ENCODE assay signal across 16 cellular contexts in genomic region chr7:1248459-1249131, GRCh38. TPM values are rescaled to one million over a fixed set of nuclear protein-coding genes. Genes with fewer than 3 reads are reported as not detected.
DNase-seq lines count a peak whose midpoint lies in the region; ATAC-seq and TF ChIP-seq lines count a peak whose summit lies in the region.
"Had no signal": no experiment of that assay in that cellular context is flagged by ENCODE, and none has a peak within 500 bp of the region (broad histone marks: within the 10 kb centered on the region; RNA-seq: fewer than 3 reads in every experiment).

No MANE protein-coding gene starts in this region.

- H3K9me3 ChIP-seq in BLaER1 (no peaks in the 10 kb centered on the region), DND-41 (ENCODE audit: insufficient read depth, low read length, severe bottlenecking) (no peaks in the 10 kb centered on the region), testis (no peaks in the 10 kb centered on the region)
- peaks cover 0 to 4% (median 0%) of the 10 kb centered on the region in 3 experiments for H3K9me3 ChIP-seq in naive thymus-derived CD4-positive, alpha-beta T cell (ENCODE audit: control insufficient read depth in 2 of 3, low read length in 3 of 3)
- H3K9me3 ChIP-seq: gastroesophageal sphincter had no signal

- H3K4me3 Mint-ChIP-seq in WTC11, result peak overlapping the region; percentile 40
- peak overlapping the region in 6 of 10 donors; percentile 5 to 65 (median 24) for H3K4me3 Mint-ChIP-seq in naive thymus-derived CD4-positive, alpha-beta T cell
- H3K4me3 Mint-ChIP-seq: activated naive CD4-positive, alpha-beta T cell treated with anti-CD3 and anti-CD28 coated beads for 36 hours; mesothelial cell of epicardium had no signal

- H3K4me1 ChIP-seq in BLaER1 (peaks cover 22% of the 10 kb centered on the region), DND-41 (ENCODE audit: insufficient read depth, low read length) (peaks cover 6% of the 10 kb centered on the region; the same call in 1 of the 2 replicates), testis (peaks cover 12% of the 10 kb centered on the region)
- peaks cover 3 to 9% of the 10 kb centered on the region in 2 donors for H3K4me1 ChIP-seq in naive thymus-derived CD4-positive, alpha-beta T cell (ENCODE audit: control insufficient read depth in 2 of 2, insufficient read depth in 2 of 2, low read length in 2 of 2)

- H2AFZ ChIP-seq in DND-41 (ENCODE audit: low read depth, low read length), result no peak overlapping the region
- H2AFZ ChIP-seq: PC-9 had no signal

- DNase-seq in DND-41, result no peak
- DNase-seq in WTC11 (ENCODE audit: low spot score), result peak; percentile 65
- no peak for DNase-seq in naive thymus-derived CD4-positive, alpha-beta T cell
- DNase-seq in testis, result no peak
- no peak for DNase-seq in DMS153 (lab: John Stamatoyannopoulos, UW)
- DNase-seq: activated CD8-positive, alpha-beta memory T cell treated with anti-CD3 and anti-CD28 coated beads, Interleukin-2, amount 50 U/mL, for 4 hours; activated naive CD4-positive, alpha-beta T cell treated with anti-CD3 and anti-CD28 coated beads for 36 hours; NCI-H1048; NCI-H226; PC-9; stimulated activated CD4-positive, alpha-beta T cell treated with anti-CD3 and anti-CD28 coated beads, Interleukin-15, amount 100 ng/mL, for 24 hours had no signal

- no peaks in the 10 kb centered on the region for H3K9me3 Mint-ChIP-seq in WTC11
- peaks cover 0 to 1% (median 0%) of the 10 kb centered on the region in 11 donors for H3K9me3 Mint-ChIP-seq in naive thymus-derived CD4-positive, alpha-beta T cell
- H3K9me3 Mint-ChIP-seq: activated naive CD4-positive, alpha-beta T cell treated with anti-CD3 and anti-CD28 coated beads for 36 hours; mesothelial cell of epicardium had no signal

- peaks cover 75% of the 10 kb centered on the region for H3K27me3 Mint-ChIP-seq in WTC11 (ENCODE audit: low read depth)
- peaks cover 63 to 83% (median 65%) of the 10 kb centered on the region in 5 donors for H3K27me3 Mint-ChIP-seq in naive thymus-derived CD4-positive, alpha-beta T cell

- 0 out of 2 replicates have a peak, but pooled peaks cover 3% of the 10 kb centered on the region for H3K36me3 Mint-ChIP-seq in WTC11
- H3K36me3 Mint-ChIP-seq in naive thymus-derived CD4-positive, alpha-beta T cell, result no peaks in the 10 kb centered on the region
- H3K36me3 Mint-ChIP-seq: mesothelial cell of epicardium had no signal

- WGBS in testis, 2 donors, result 5 to 8% methylated on average over 16 to 32 of the region's 32 CpGs

- H3K4me2 ChIP-seq in BLaER1, result peak overlapping the region; percentile 60; the same call in 1 of the 2 replicates
- H3K4me2 ChIP-seq in DND-41 (ENCODE audit: insufficient read depth, low read length), result peak overlapping the region; percentile 31; the same call in 1 of the 2 replicates
- H3K4me2 ChIP-seq: PC-9 had no signal

- intact Hi-C loops in naive thymus-derived CD4-positive, alpha-beta T cell (cut with micrococcal nuclease), result no loop called here
- intact Hi-C loops in testis (cut with DNase I; ENCODE audit: low total_unique reads), result no loop called here

- H4K20me1 ChIP-seq in BLaER1 (peaks cover 87% of the 10 kb centered on the region), DND-41 (ENCODE audit: insufficient read depth, low read length) (peaks cover 13% of the 10 kb centered on the region; the same call in 1 of the 2 replicates)

- TF ChIP-seq POLR2A in testis (IDR thresholded peaks at IDR 0.05), result no peak

- no peak for TF ChIP-seq CTCF in DND-41 (IDR thresholded peaks at IDR 0.05; ENCODE audit: borderline replicate concordance, extremely low read depth, low read length, poor library complexity, severe bottlenecking)
- no peak for TF ChIP-seq CTCF in WTC11 (IDR thresholded peaks at IDR 0.05)
- no peak for TF ChIP-seq CTCF in testis (IDR thresholded peaks at IDR 0.05)

- no peak overlapping the region for H3K9ac ChIP-seq in BLaER1
- no peak overlapping the region for H3K9ac ChIP-seq in DND-41 (ENCODE audit: low read depth, low read length)

- H3K27ac ChIP-seq in BLaER1 (no peak overlapping the region), DND-41 (ENCODE audit: low read length) (no peak overlapping the region), testis (no peak overlapping the region)
- H3K27ac ChIP-seq in naive thymus-derived CD4-positive, alpha-beta T cell (ENCODE audit: low read depth, low read length), result no peak overlapping the region
- H3K27ac ChIP-seq: gastroesophageal sphincter, PC-9, WERI-Rb-1 had no signal

- POLR2A ChIA-PET in WTC11 (lab: Charles Lee), result interaction anchor here (0.5 kb wide), 1 partner anchor 24 kb away, joined by 3 read pairs; no protein-coding TSS in a partner anchor
- POLR2A ChIA-PET in naive thymus-derived CD4-positive, alpha-beta T cell (lab: Charles Lee), result no interaction called here

- no peak overlapping the region for H3K27ac Mint-ChIP-seq in WTC11
- peak overlapping the region in 1 of 9 donors; percentile 42 for H3K27ac Mint-ChIP-seq in naive thymus-derived CD4-positive, alpha-beta T cell
- H3K27ac Mint-ChIP-seq: activated naive CD4-positive, alpha-beta T cell treated with anti-CD3 and anti-CD28 coated beads for 36 hours; mesothelial cell of epicardium had no signal

- H3K36me3 ChIP-seq in BLaER1 (no peaks in the 10 kb centered on the region), DND-41 (ENCODE audit: insufficient read depth, low read length) (no peaks in the 10 kb centered on the region), testis (ENCODE audit: low read depth, missing control alignments) (no peaks in the 10 kb centered on the region)
- H3K36me3 ChIP-seq in naive thymus-derived CD4-positive, alpha-beta T cell (ENCODE audit: control insufficient read depth in 2 of 3, insufficient read depth in 3 of 3, low read length in 3 of 3), result no peaks in the 10 kb centered on the region
- H3K36me3 ChIP-seq: gastroesophageal sphincter, WERI-Rb-1 had no signal

- no peaks in the 10 kb centered on the region for H3K79me2 ChIP-seq in DND-41 (ENCODE audit: insufficient read depth, low read length)

- H3K27me3 ChIP-seq in BLaER1 (peaks cover 100% of the 10 kb centered on the region), DND-41 (ENCODE audit: insufficient read depth, low read length, poor library complexity) (peaks cover 11% of the 10 kb centered on the region), testis (peaks cover 5% of the 10 kb centered on the region)
- H3K27me3 ChIP-seq in naive thymus-derived CD4-positive, alpha-beta T cell (ENCODE audit: control insufficient read depth in 2 of 2, insufficient read depth in 2 of 2, low read length in 2 of 2), result peaks cover 10 to 25% of the 10 kb centered on the region in 2 donors

- CTCF ChIA-PET in WTC11 (lab: Charles Lee), result interaction anchor here (0.7 to 2.2 kb wide), 9 partner anchors 13 to 1632 kb away, joined by 3 to 7 read pairs (median 4); no protein-coding TSS in a partner anchor
- CTCF ChIA-PET in naive thymus-derived CD4-positive, alpha-beta T cell (lab: Charles Lee), result no interaction called here

- H3K4me1 Mint-ChIP-seq in WTC11, result peaks cover 23% of the 10 kb centered on the region
- peaks cover 0 to 35% (median 19%) of the 10 kb centered on the region in 7 donors for H3K4me1 Mint-ChIP-seq in naive thymus-derived CD4-positive, alpha-beta T cell

- ATAC-seq in DND-41 (ENCODE audit: insufficient read depth, low read depth), result no peak
- ATAC-seq in WTC11, result peak; percentile 22; the same call in 1 of the 2 replicates
- no peak for ATAC-seq in naive thymus-derived CD4-positive, alpha-beta T cell
- ATAC-seq in HG03442 (IDR thresholded peaks at IDR 0.05; ENCODE audit: unreplicated experiment), result no peak
- ATAC-seq: gastroesophageal sphincter had no signal

- H3K4me3 ChIP-seq in BLaER1 (peak overlapping the region; percentile 41; the same call in 1 of the 2 replicates), DND-41 (ENCODE audit: low read depth in 1 of 2, low read length in 2 of 2) (no peak overlapping the region), testis (no peak overlapping the region)
- H3K4me3 ChIP-seq in naive thymus-derived CD4-positive, alpha-beta T cell (ENCODE audit: low read length), result no peak overlapping the region
- H3K4me3 ChIP-seq: gastroesophageal sphincter, PC-9 had no signal

TF ChIP-seq in WTC11, 78 proteins besides CTCF, POLR2A, EP300 and RAD21:
- TF ChIP-seq ZNF423 (CRISPR knock-in tag; IDR thresholded peaks at IDR 0.05), result peak; percentile 55
- TF ChIP-seq FOXP1 (CRISPR knock-in tag; IDR thresholded peaks at IDR 0.05; ENCODE audit: borderline replicate concordance), result peak; percentile 60; the same call in 1 of the 2 replicates
- no peak for TF ChIP-seq CDX4 (CRISPR knock-in tag; IDR thresholded peaks at IDR 0.05; ENCODE audit: borderline replicate concordance)
- TF ChIP-seq TEAD4 (CRISPR knock-in tag; IDR thresholded peaks at IDR 0.05), result 0 out of 2 replicates have a peak, but pooled peaks have one; percentile 37
- TF ChIP-seq MAX (CRISPR knock-in tag; IDR thresholded peaks at IDR 0.05), result peak; percentile 62; the same call in 1 of the 2 replicates

RNA-seq across cellular contexts. Expression of gene UNCX, which starts 15.9 kb away (rescaled TPM):
- not detected in 3 replicates for total RNA-seq in WTC11 (2021)
- total RNA-seq in naive thymus-derived CD4-positive, alpha-beta T cell, result not detected
- polyA plus RNA-seq in naive thymus-derived CD4-positive, alpha-beta T cell, result not detected
- under 1 TPM in 1 of 2 donors, not detected in 1; 0.24 TPM for total RNA-seq in testis
- not detected for polyA plus RNA-seq in testis (ENCODE audit: insufficient read depth, low read depth, low replicate concordance)
- total RNA-seq: activated naive CD4-positive, alpha-beta T cell treated with anti-CD3 and anti-CD28 coated beads for 36 hours; gastroesophageal sphincter; mesothelial cell of epicardium; PC-9 had no signal
